Comparison of ENCODE assay signal across 15 cellular contexts in genomic region chr12:96099431-96099830, GRCh38.
"Had no signal": no experiment of that assay in that cellular context is flagged by ENCODE, and none has a peak within 500 bp of the region (broad histone marks: within the 10 kb centered on the region; RNA-seq: fewer than 3 reads in every experiment).

No MANE protein-coding gene starts in this region.

- H3K27ac Mint-ChIP-seq: activated naive CD8-positive, alpha-beta T cell treated with anti-CD3 and anti-CD28 coated beads for 36 hours; effector memory CD8-positive, alpha-beta T cell; nephron progenitor cell; progenitor cell of endocrine pancreas; stimulated activated naive CD8-positive, alpha-beta T cell treated with anti-CD3 and anti-CD28 coated beads, Interleukin-15, Interleukin-2, amounts not matched to agents 100 ng/mL and 50 ng/mL, for 24 hours had no signal

- H3K36me3 ChIP-seq: transverse colon, vagina had no signal

- H3K27me3 ChIP-seq: body of pancreas, transverse colon, vagina had no signal

- H3K4me3 ChIP-seq: body of pancreas, transverse colon, vagina had no signal

- H3K9me3 ChIP-seq: body of pancreas, transverse colon, vagina had no signal

- H3K4me3 Mint-ChIP-seq: activated naive CD8-positive, alpha-beta T cell treated with anti-CD3 and anti-CD28 coated beads for 36 hours; nephron progenitor cell; stimulated activated naive CD8-positive, alpha-beta T cell treated with anti-CD3 and anti-CD28 coated beads, Interleukin-15, Interleukin-2, amounts not matched to agents 100 ng/mL and 50 ng/mL, for 24 hours had no signal

- H3K9me3 Mint-ChIP-seq: activated naive CD8-positive, alpha-beta T cell treated with anti-CD3 and anti-CD28 coated beads for 36 hours; effector memory CD8-positive, alpha-beta T cell; nephron progenitor cell; stimulated activated naive CD8-positive, alpha-beta T cell treated with anti-CD3 and anti-CD28 coated beads, Interleukin-15, Interleukin-2, amounts not matched to agents 100 ng/mL and 50 ng/mL, for 24 hours had no signal

- H3K27ac ChIP-seq: body of pancreas, epithelial cell of prostate, transverse colon, vagina had no signal

- DNase-seq: activated gamma-delta T cell treated with Interleukin-2 at 50 U/mL for 16 hours; activated naive CD8-positive, alpha-beta T cell treated with anti-CD3 and anti-CD28 coated beads for 36 hours; body of pancreas; effector memory CD8-positive, alpha-beta T cell; foreskin fibroblast; left colon; mammary epithelial cell; midbrain; nephron progenitor cell; transverse colon had no signal

- H3K27me3 Mint-ChIP-seq: activated naive CD8-positive, alpha-beta T cell treated with anti-CD3 and anti-CD28 coated beads for 36 hours; effector memory CD8-positive, alpha-beta T cell; progenitor cell of endocrine pancreas; stimulated activated naive CD8-positive, alpha-beta T cell treated with anti-CD3 and anti-CD28 coated beads, Interleukin-15, Interleukin-2, amounts not matched to agents 100 ng/mL and 50 ng/mL, for 24 hours had no signal

- FAIRE-seq: islet of Langerhans had no signal

- H3K4me1 ChIP-seq: body of pancreas, transverse colon, vagina had no signal

- H3K36me3 Mint-ChIP-seq: activated naive CD8-positive, alpha-beta T cell treated with anti-CD3 and anti-CD28 coated beads for 36 hours had no signal

- ATAC-seq: body of pancreas, left colon had no signal
